8 cellular contexts compared by ENCODE assay signal in genomic region chr13:112587359-112587766, GRCh38. TPM values are rescaled to one million over a fixed set of nuclear protein-coding genes. Genes with fewer than 3 reads are reported as not detected.
DNase-seq lines count a peak whose midpoint lies in the region; ATAC-seq and TF ChIP-seq lines count a peak whose summit lies in the region.

No MANE protein-coding gene starts in this region.

- H2AK5ac ChIP-seq in trophoblast cell (ENCODE audit: low read length), result peak overlapping the region; percentile 83

- H3K27ac ChIP-seq in KOPT-K1 (ENCODE audit: low read depth, low read length, poor library complexity, severe bottlenecking) (peak overlapping the region; percentile 97), cardiac muscle cell (peak overlapping the region; percentile 92), trophoblast cell (ENCODE audit: low read depth, low read length) (peak overlapping the region; percentile 95), transverse colon (peak overlapping the region; percentile 91 to 100 (median 98))

- intact Hi-C loops in transverse colon (cut with DNase I; ENCODE audit: low total_unique reads), result no loop called here

- no peak for TF ChIP-seq EP300 in transverse colon (IDR thresholded peaks at IDR 0.05; ENCODE audit: low read depth)

- peaks cover 1% of the 10 kb centered on the region for H3K4me1 ChIP-seq in cardiac muscle cell (ENCODE audit: low read depth)
- H3K4me1 ChIP-seq in trophoblast cell (ENCODE audit: control insufficient read depth in 1 of 2, insufficient read depth in 2 of 2, low read length in 2 of 2), result peaks cover 0 to 5% of the 10 kb centered on the region in 2 experiments
- peaks cover 3 to 17% (median 15%) of the 10 kb centered on the region in 4 donors for H3K4me1 ChIP-seq in transverse colon

- H3K79me2 ChIP-seq in trophoblast cell (ENCODE audit: control insufficient read depth, insufficient read depth, low read length, poor library complexity), result peaks cover 7% of the 10 kb centered on the region

- H2BK12ac ChIP-seq in trophoblast cell (ENCODE audit: low read length), result peak overlapping the region; percentile 24

- peak; percentile 62 for DNase-seq in GF-D8 (lab: John Stamatoyannopoulos, UW)
- peak; percentile 65 for DNase-seq in SK-N-DZ (ENCODE audit: low spot score)
- peak; percentile 73 for DNase-seq in activated naive CD8-positive, alpha-beta T cell treated with anti-CD3 and anti-CD28 coated beads, Interleukin-2, amount 10 ng/mL, durations not matched to agents 7 days and 5 days
- DNase-seq in cardiac muscle cell (ENCODE audit: low read depth in 1 of 2, low spot score in 1 of 2), result peak; percentile 84 to 90
- peak; percentile 81 for DNase-seq in trophoblast cell
- peak; percentile 85 for DNase-seq in transverse colon

- H3K23ac ChIP-seq in trophoblast cell (ENCODE audit: low read length), result no peak overlapping the region

- H2AFZ ChIP-seq in trophoblast cell (ENCODE audit: insufficient read depth, low read length, poor library complexity), result peak overlapping the region; percentile 88

- H3K9ac ChIP-seq in trophoblast cell (ENCODE audit: low read length), result peak overlapping the region; percentile 96

- peak overlapping the region; percentile 56 for H3K4me3 ChIP-seq in cardiac muscle cell
- peak overlapping the region; percentile 99 for H3K4me3 ChIP-seq in trophoblast cell (ENCODE audit: low read depth, low read length)
- H3K4me3 ChIP-seq in transverse colon, result peak overlapping the region; percentile 81 to 99 (median 93)

- H3K36me3 ChIP-seq in KOPT-K1 (ENCODE audit: insufficient read depth, low read length), result peaks cover 5% of the 10 kb centered on the region; the same call in 1 of the 2 replicates
- H3K36me3 ChIP-seq in cardiac muscle cell, result no peaks in the 10 kb centered on the region
- H3K36me3 ChIP-seq in trophoblast cell (ENCODE audit: control insufficient read depth in 1 of 2, insufficient read depth in 2 of 2, low read length in 2 of 2), result peaks cover 0 to under 1% of the 10 kb centered on the region in 2 experiments
- H3K36me3 ChIP-seq in transverse colon, result no peaks in the 10 kb centered on the region

- peaks cover 9% of the 10 kb centered on the region for H3K79me1 ChIP-seq in trophoblast cell (ENCODE audit: low read length)

- peak overlapping the region; percentile 92 for H2BK120ac ChIP-seq in trophoblast cell (ENCODE audit: insufficient read depth, low read length, poor library complexity)

- peaks cover 28% of the 10 kb centered on the region for H3K4me1 Mint-ChIP-seq in activated naive CD8-positive, alpha-beta T cell treated with anti-CD3 and anti-CD28 coated beads, Interleukin-2, amount 10 ng/mL, durations not matched to agents 7 days and 5 days

- H3K14ac ChIP-seq in trophoblast cell (ENCODE audit: low read length), result peak overlapping the region; percentile 99

- H3K27me3 ChIP-seq in cardiac muscle cell (peaks cover 3% of the 10 kb centered on the region), trophoblast cell (ENCODE audit: insufficient read depth, low read length) (no peaks in the 10 kb centered on the region), transverse colon (no peaks in the 10 kb centered on the region)

- no peaks in the 10 kb centered on the region for H3K27me3 Mint-ChIP-seq in activated naive CD8-positive, alpha-beta T cell treated with anti-CD3 and anti-CD28 coated beads, Interleukin-2, amount 10 ng/mL, durations not matched to agents 7 days and 5 days

- peak overlapping the region; percentile 91 for H2BK5ac ChIP-seq in trophoblast cell (ENCODE audit: low read depth, low read length, poor library complexity)

- POLR2A ChIA-PET in activated naive CD8-positive, alpha-beta T cell treated with anti-CD3 and anti-CD28 coated beads, Interleukin-2, amount 10 ng/mL, durations not matched to agents 7 days and 5 days (lab: Charles Lee), result interaction anchor here (0.8 to 1.7 kb wide), 3 partner anchors 12 to 18 kb away, joined by 3 to 7 read pairs (median 3); no protein-coding TSS in a partner anchor

- H4K8ac ChIP-seq in trophoblast cell (ENCODE audit: low read depth, low read length), result peak overlapping the region; percentile 99

- no peaks in the 10 kb centered on the region for H3K9me3 Mint-ChIP-seq in activated naive CD8-positive, alpha-beta T cell treated with anti-CD3 and anti-CD28 coated beads, Interleukin-2, amount 10 ng/mL, durations not matched to agents 7 days and 5 days

- H3K9me3 ChIP-seq in KOPT-K1 (ENCODE audit: insufficient read depth, low read length, poor library complexity, severe bottlenecking), result no peaks in the 10 kb centered on the region
- no peaks in the 10 kb centered on the region for H3K9me3 ChIP-seq in cardiac muscle cell (ENCODE audit: low read depth)
- no peaks in the 10 kb centered on the region for H3K9me3 ChIP-seq in trophoblast cell (ENCODE audit: insufficient read depth, low read depth, low read length)
- no peaks in the 10 kb centered on the region for H3K9me3 ChIP-seq in transverse colon

- peak overlapping the region; percentile 96 for H3K4ac ChIP-seq in trophoblast cell (ENCODE audit: low read depth, low read length)

- H3K4me3 Mint-ChIP-seq in activated naive CD8-positive, alpha-beta T cell treated with anti-CD3 and anti-CD28 coated beads, Interleukin-2, amount 10 ng/mL, durations not matched to agents 7 days and 5 days, result peak overlapping the region; percentile 99

- WGBS in trophoblast cell (ENCODE audit: extremely low coverage, insufficient coverage, insufficient read length), result no CpG with 5 or more reads among the region's 38 CpGs
- WGBS in transverse colon (ENCODE audit: low coverage in 1 of 2), 2 donors, result 0% methylated on average over 38 of the region's 38 CpGs; no CpG with 5 or more reads in 1 of the 2 donors

- H3K36me3 Mint-ChIP-seq in activated naive CD8-positive, alpha-beta T cell treated with anti-CD3 and anti-CD28 coated beads, Interleukin-2, amount 10 ng/mL, durations not matched to agents 7 days and 5 days, result peaks cover 10% of the 10 kb centered on the region

- H3K27ac Mint-ChIP-seq in activated naive CD8-positive, alpha-beta T cell treated with anti-CD3 and anti-CD28 coated beads, Interleukin-2, amount 10 ng/mL, durations not matched to agents 7 days and 5 days, result peak overlapping the region; percentile 90

- peak; percentile 20 for TF ChIP-seq POLR2A in transverse colon (IDR thresholded peaks at IDR 0.05)

- in situ Hi-C loops in transverse colon (cut with MboI; ENCODE audit: low pct_ligation_motif_present in 1 of 4, low pct_unique_long_range_greater_than_20kb in 1 of 4, low sequenced_read_pairs in 3 of 4), result no loop called here

- peak overlapping the region; percentile 86 for H3K4me2 ChIP-seq in trophoblast cell (ENCODE audit: low read length)

- H4K12ac ChIP-seq in trophoblast cell (ENCODE audit: low read depth, low read length), result peak overlapping the region; percentile 97

- peak overlapping the region; percentile 96 for H4K91ac ChIP-seq in trophoblast cell (ENCODE audit: low read depth, low read length)

- TF ChIP-seq CTCF in cardiac muscle cell (IDR thresholded peaks at IDR 0.05; ENCODE audit: low read depth, low read length) (peak; percentile 28), transverse colon (IDR thresholded peaks at IDR 0.05) (no peak)

- H3K18ac ChIP-seq in trophoblast cell (ENCODE audit: low read length), result peak overlapping the region; percentile 99

- ATAC-seq in GM21737 (IDR thresholded peaks at IDR 0.05; ENCODE audit: unreplicated experiment), result peak; percentile 43
- peak; percentile 72 for ATAC-seq in activated naive CD8-positive, alpha-beta T cell treated with anti-CD3 and anti-CD28 coated beads, Interleukin-2, amount 10 ng/mL, durations not matched to agents 7 days and 5 days (ENCODE audit: low read depth)

RNA-seq across cellular contexts. Expression of gene TUBGCP3, which starts 0.6 kb away (rescaled TPM):
- 20.4 and 26.1 TPM in 2 replicates for polyA plus RNA-seq in SK-N-DZ (2014; cell fraction: cytosol; rRNA removed)
- polyA plus RNA-seq in SK-N-DZ (2014; cell fraction: nucleus; rRNA removed), result 33.0 and 85.3 TPM in 2 replicates
- 10 to 100 TPM; 62.4 to 63.3 TPM for total RNA-seq in activated naive CD8-positive, alpha-beta T cell treated with anti-CD3 and anti-CD28 coated beads, Interleukin-2, amount 10 ng/mL, durations not matched to agents 7 days and 5 days
- total RNA-seq in cardiac muscle cell (9.9 and 12.9 TPM in 2 replicates), transverse colon (10 to 100 TPM; 23.3 to 43.6 (median 30.0) TPM)
- polyA plus RNA-seq in cardiac muscle cell, result 12.5 and 16.7 TPM in 2 replicates
- polyA plus RNA-seq in trophoblast cell (2013), result 9.9 and 11.1 TPM in 2 replicates

Comparison
In these comparisons a context has a peak if more than half of its experiments do, and no peak if none do; other contexts are left out.
1. Peak in every context shown above with its lines: DNase-seq, ATAC-seq, H3K4me3 ChIP-seq and H3K27ac ChIP-seq.